Comparison of ENCODE assay signal across 6 cellular contexts in the genomic region with DNA sequence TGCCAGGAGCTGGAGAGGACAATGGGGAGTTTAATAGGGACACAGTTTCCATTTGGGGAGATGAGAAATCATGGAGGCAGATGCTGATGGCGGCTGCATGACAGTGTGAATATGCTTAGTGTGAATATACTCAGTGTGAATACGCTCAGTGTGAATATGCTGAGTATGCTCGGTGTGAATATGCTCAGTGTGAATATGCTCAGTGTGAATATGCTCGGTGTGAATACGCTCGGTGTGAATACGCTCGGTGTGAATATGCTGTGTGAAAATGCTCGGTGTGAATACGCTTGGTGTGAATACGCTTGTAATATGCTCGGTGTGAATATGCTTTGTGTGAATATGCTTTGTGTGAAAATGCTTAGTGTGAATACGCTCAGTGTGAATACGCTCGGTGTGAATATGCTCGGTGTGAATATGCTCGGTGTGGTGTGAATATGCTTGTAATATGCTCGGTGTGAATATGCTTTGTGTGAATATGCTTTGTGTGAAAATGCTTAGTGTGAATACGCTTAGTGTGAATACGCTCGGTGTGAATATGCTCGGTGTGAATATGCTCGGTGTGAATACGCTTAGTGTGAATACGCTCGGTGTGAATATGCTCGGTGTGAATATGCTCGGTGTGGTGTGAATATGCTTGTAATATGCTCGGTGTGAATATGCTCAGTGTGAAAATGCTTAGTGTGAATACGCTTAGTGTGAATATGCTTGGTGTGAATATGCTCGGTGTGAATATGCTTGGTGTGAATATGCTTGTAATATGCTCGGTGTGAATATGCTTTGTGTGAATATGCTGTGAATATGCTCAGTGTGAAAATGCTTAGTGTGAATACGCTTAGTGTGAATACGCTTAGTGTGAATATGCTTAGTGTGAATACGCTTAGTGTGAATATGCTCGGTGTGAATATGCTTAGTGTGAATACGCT. TPM values are rescaled to one million over a fixed set of nuclear protein-coding genes. Genes with fewer than 3 reads are reported as not detected.
DNase-seq lines count a peak whose midpoint lies in the region; ATAC-seq, FAIRE-seq and TF ChIP-seq lines count a peak whose summit lies in the region.
"Not testable (repeated sequence)": the region's sequence is repeated elsewhere in the genome, so short reads cannot be mapped to it uniquely, and the experiment has no call there.

No MANE protein-coding gene starts in this region.

- not testable (repeated sequence) for H3K9me2 ChIP-seq in neural cell (ENCODE audit: insufficient read depth, low read length)

- not testable (repeated sequence) for H3K79me2 ChIP-seq in neural cell (replicated peaks; ENCODE audit: insufficient read depth, low read length)

- peaks cover 20% of the 10 kb centered on the region for H3K9me3 ChIP-seq in A549
- H3K9me3 ChIP-seq in neural cell (ENCODE audit: low read length), result peaks cover 13% of the 10 kb centered on the region

- H3K4me1 Mint-ChIP-seq in IgD-negative memory B cell; glutamatergic neuron (ENCODE audit: low read depth, unreplicated experiment): not testable (repeated sequence)
- peaks cover 12% of the 10 kb centered on the region for H3K4me1 Mint-ChIP-seq in activated T-cell treated with anti-CD3 and anti-CD28 coated beads, Interleukin-2, amount 50 U/mL, for 72 hours (ENCODE audit: low read depth)

- H3K4me3 ChIP-seq in A549; bronchial epithelial cell (ENCODE audit: low read depth, low read length); neural cell (ENCODE audit: low read length): not testable (repeated sequence)

- peaks cover 29% of the 10 kb centered on the region for H3K4me1 ChIP-seq in A549

- H3K9me3 Mint-ChIP-seq in IgD-negative memory B cell, result not testable (repeated sequence)
- peaks cover 12 to 22% of the 10 kb centered on the region in 2 donors for H3K9me3 Mint-ChIP-seq in activated T-cell treated with anti-CD3 and anti-CD28 coated beads, Interleukin-2, amount 50 U/mL, for 72 hours
- peaks cover 12% of the 10 kb centered on the region for H3K9me3 Mint-ChIP-seq in glutamatergic neuron (ENCODE audit: unreplicated experiment)

- TF ChIP-seq POLR2A in A549 (IDR thresholded peaks at IDR 0.05; ENCODE audit: low read length), result not testable (repeated sequence)

- not testable (repeated sequence) for H2AFZ ChIP-seq in neural cell (ENCODE audit: low read depth, low read length)

- DNase-seq in A549 (ENCODE audit: low read depth in 1 of 2, low spot score in 1 of 2); activated T-cell treated with anti-CD3 and anti-CD28 coated beads, Interleukin-2, amount 50 U/mL, for 72 hours; bronchial epithelial cell (ENCODE audit: low read depth); glutamatergic neuron: not testable (repeated sequence)

- not testable (repeated sequence) for H3K27me3 ChIP-seq in bronchial epithelial cell (ENCODE audit: control insufficient read depth, insufficient read depth, low read length); neural cell (ENCODE audit: insufficient read depth, low read depth, low read length)

- H3K4me3 Mint-ChIP-seq in IgD-negative memory B cell; activated T-cell treated with anti-CD3 and anti-CD28 coated beads, Interleukin-2, amount 50 U/mL, for 72 hours; glutamatergic neuron (ENCODE audit: unreplicated experiment): not testable (repeated sequence)

- peak overlapping the region; percentile 55 to 91 (median 80) for H3K27ac Mint-ChIP-seq in IgD-negative memory B cell
- H3K27ac Mint-ChIP-seq in activated T-cell treated with anti-CD3 and anti-CD28 coated beads, Interleukin-2, amount 50 U/mL, for 72 hours, result peak overlapping the region; percentile 77
- H3K27ac Mint-ChIP-seq in glutamatergic neuron (ENCODE audit: unreplicated experiment), result peak overlapping the region; percentile 8

- not testable (repeated sequence) for FAIRE-seq in A549 (lab: Jason Lieb, UNC)
- FAIRE-seq in bronchial epithelial cell (lab: Jason Lieb, UNC), result peak; percentile 36

- not testable (repeated sequence) for H3F3A ChIP-seq in neural cell (ENCODE audit: insufficient read depth, low read length, poor library complexity, severe bottlenecking)

- not testable (repeated sequence) for H3K36me3 ChIP-seq in bronchial epithelial cell (ENCODE audit: control insufficient read depth, insufficient read depth, low read length); neural cell (ENCODE audit: insufficient read depth, low read length)

- not testable (repeated sequence) for H3K9ac ChIP-seq in neural cell (ENCODE audit: low read length)

- POLR2A ChIA-PET in A549 (lab: Yijun Ruan, JAX), result not testable (repeated sequence)

- H3K36me3 Mint-ChIP-seq in IgD-negative memory B cell, result not testable (repeated sequence)
- H3K36me3 Mint-ChIP-seq in activated T-cell treated with anti-CD3 and anti-CD28 coated beads, Interleukin-2, amount 50 U/mL, for 72 hours (ENCODE audit: insufficient read depth in 2 of 2), result peaks cover 25 to 26% of the 10 kb centered on the region in 2 donors
- peaks cover 22% of the 10 kb centered on the region for H3K36me3 Mint-ChIP-seq in glutamatergic neuron (ENCODE audit: unreplicated experiment)

- not testable (repeated sequence) for TF ChIP-seq EP300 in A549 (IDR thresholded peaks at IDR 0.05); neural cell (conservative IDR thresholded peaks at IDR 0.05; ENCODE audit: poor library complexity, severe bottlenecking)

- 86% methylated on average over 37 of the region's 37 CpGs for WGBS in A549 (ENCODE audit: missing lambda C conversion rate)

- not testable (repeated sequence) for H4K20me1 ChIP-seq in neural cell (ENCODE audit: insufficient read depth)

- TF ChIP-seq CTCF in A549 (IDR thresholded peaks at IDR 0.05); bronchial epithelial cell (IDR thresholded peaks at IDR 0.05; ENCODE audit: insufficient read depth, low read length, severe bottlenecking); glutamatergic neuron (IDR thresholded peaks at IDR 0.05; ENCODE audit: partially characterized antibody, unreplicated experiment); neural cell (IDR thresholded peaks at IDR 0.05; ENCODE audit: poor library complexity, severe bottlenecking): not testable (repeated sequence)

- not testable (repeated sequence) for TF ChIP-seq RAD21 in A549 (conservative IDR thresholded peaks at IDR 0.05 in 1 of 2, IDR thresholded peaks at IDR 0.05 in 1 of 2); neural cell (conservative IDR thresholded peaks at IDR 0.05)

- H3K27me3 Mint-ChIP-seq in IgD-negative memory B cell; activated T-cell treated with anti-CD3 and anti-CD28 coated beads, Interleukin-2, amount 50 U/mL, for 72 hours (ENCODE audit: low read depth); glutamatergic neuron (ENCODE audit: unreplicated experiment): not testable (repeated sequence)

- ATAC-seq in A549; activated T-cell treated with anti-CD3 and anti-CD28 coated beads, Interleukin-2, amount 50 U/mL, for 72 hours (replicated peaks in 1 of 2): not testable (repeated sequence)

- CTCF ChIA-PET in A549 (lab: Yijun Ruan, JAX), result interaction anchor here (0.6 to 9.5 kb wide), 3 partner anchors 10 to 1167 kb away, joined by 3 to 75 read pairs (median 3); no protein-coding TSS in a partner anchor

- not testable (repeated sequence) for H3K27ac ChIP-seq in A549; neural cell (ENCODE audit: low read length)

- not testable (repeated sequence) for H3K4me2 ChIP-seq in A549; neural cell (ENCODE audit: low read length)

TF ChIP-seq in neural cell, 6 proteins besides CTCF, POLR2A, EP300 and RAD21:
- peak; percentile 13 for TF ChIP-seq POLR2AphosphoS5 (IDR thresholded peaks at IDR 0.05)

RNA-seq across cellular contexts. Expression of a gene that starts 8.7 kb away (rescaled TPM):
- polyA plus RNA-seq in A549 (2011; rRNA removed) (6.3 and 7.0 TPM in 2 replicates), A549 (2017; fragmentation: RNase III; extraction: RNeasy Plus Mini Kit Qiagen cat#74134 plus additional on column Dnase treatment) (43.6 to 49.6 TPM (median 47.6 TPM) in 3 replicates), IgD-negative memory B cell (not detected), neural cell (not detected in 2 replicates)
- 80.1 and 91.2 TPM in 2 replicates for polyA plus RNA-seq in A549 (2012; cell fraction: cytosol; rRNA removed)
- 68.3 and 133 TPM in 2 replicates for polyA plus RNA-seq in A549 (2012; cell fraction: nucleus; rRNA removed)
- 3.6 and 5.5 TPM in 2 replicates for polyA minus RNA-seq in A549 (2011; rRNA and poly(A)+ RNA removed)
- total RNA-seq in activated T-cell treated with anti-CD3 and anti-CD28 coated beads, Interleukin-2, amount 50 U/mL, for 72 hours, result 10 to 100 TPM in 1 of 2 donors, 1 to 10 TPM in 1; 3.4 to 12.3 TPM
- total RNA-seq in bronchial epithelial cell (5.0 and 11.9 TPM in 2 replicates), glutamatergic neuron (ENCODE audit: unreplicated experiment) (1.2 TPM)
- not detected in 2 replicates for polyA minus RNA-seq in neural cell

RNA-seq across cellular contexts. Expression of a gene that starts 52.3 kb away (rescaled TPM):
- polyA plus RNA-seq in A549 (2011; rRNA removed) (0.40 and 0.41 TPM in 2 replicates), A549 (2017; fragmentation: RNase III; extraction: RNeasy Plus Mini Kit Qiagen cat#74134 plus additional on column Dnase treatment) (0.16 to 0.36 TPM (median 0.30 TPM) in 3 replicates), IgD-negative memory B cell (not detected), neural cell (36.7 and 51.2 TPM in 2 replicates)
- polyA plus RNA-seq in A549 (2012; cell fraction: cytosol; rRNA removed), result 0.11 and 0.25 TPM in 2 replicates
- 0.34 and 0.62 TPM in 2 replicates for polyA plus RNA-seq in A549 (2012; cell fraction: nucleus; rRNA removed)
- polyA minus RNA-seq in A549 (2011; rRNA and poly(A)+ RNA removed), result 0.29 TPM in 1 of 2 replicates, not detected in the other
- total RNA-seq in activated T-cell treated with anti-CD3 and anti-CD28 coated beads, Interleukin-2, amount 50 U/mL, for 72 hours, result 1 to 10 TPM; 1.5 to 2.6 TPM
- total RNA-seq in bronchial epithelial cell (9.5 and 9.9 TPM in 2 replicates), glutamatergic neuron (ENCODE audit: unreplicated experiment) (391 TPM)
- 24.7 and 27.3 TPM in 2 replicates for polyA minus RNA-seq in neural cell

RNA-seq across cellular contexts. Expression of a gene that starts 54.2 kb away (rescaled TPM):
- polyA plus RNA-seq in A549 (2011; rRNA removed) (128 and 148 TPM in 2 replicates), A549 (2017; fragmentation: RNase III; extraction: RNeasy Plus Mini Kit Qiagen cat#74134 plus additional on column Dnase treatment) (129 to 134 TPM (median 132 TPM) in 3 replicates), IgD-negative memory B cell (89.0 TPM), neural cell (196 and 199 TPM in 2 replicates)
- polyA plus RNA-seq in A549 (2012; cell fraction: cytosol; rRNA removed), result 73.9 and 95.8 TPM in 2 replicates
- polyA plus RNA-seq in A549 (2012; cell fraction: nucleus; rRNA removed), result 97.5 and 143 TPM in 2 replicates
- polyA minus RNA-seq in A549 (2011; rRNA and poly(A)+ RNA removed), result 52.9 and 61.4 TPM in 2 replicates
- total RNA-seq in activated T-cell treated with anti-CD3 and anti-CD28 coated beads, Interleukin-2, amount 50 U/mL, for 72 hours, result 100 to 1,000 TPM; 421 to 504 TPM
- total RNA-seq in bronchial epithelial cell (101 and 179 TPM in 2 replicates), glutamatergic neuron (ENCODE audit: unreplicated experiment) (209 TPM)
- 204 and 209 TPM in 2 replicates for polyA minus RNA-seq in neural cell

Comparison
In these comparisons a context has a peak if more than half of its experiments do, and no peak if none do; other contexts are left out.
1. H3K27ac Mint-ChIP-seq: peak in every context shown above with its lines; median percentile 80 in IgD-negative memory B cell; 77 in activated T-cell treated with anti-CD3 and anti-CD28 coated beads, Interleukin-2, amount 50 U/mL, for 72 hours; 8 in glutamatergic neuron.
2. RNA of a gene that starts 52.3 kb away (total RNA-seq): 391 TPM in glutamatergic neuron (single experiment); 9.5 to 9.9 TPM in bronchial epithelial cell and 1.5 to 2.6 TPM in activated T-cell treated with anti-CD3 and anti-CD28 coated beads, Interleukin-2, amount 50 U/mL, for 72 hours; every median in the first group is over 10 times any median in the second.